2 cellular contexts compared by ENCODE assay signal in the genomic region with DNA sequence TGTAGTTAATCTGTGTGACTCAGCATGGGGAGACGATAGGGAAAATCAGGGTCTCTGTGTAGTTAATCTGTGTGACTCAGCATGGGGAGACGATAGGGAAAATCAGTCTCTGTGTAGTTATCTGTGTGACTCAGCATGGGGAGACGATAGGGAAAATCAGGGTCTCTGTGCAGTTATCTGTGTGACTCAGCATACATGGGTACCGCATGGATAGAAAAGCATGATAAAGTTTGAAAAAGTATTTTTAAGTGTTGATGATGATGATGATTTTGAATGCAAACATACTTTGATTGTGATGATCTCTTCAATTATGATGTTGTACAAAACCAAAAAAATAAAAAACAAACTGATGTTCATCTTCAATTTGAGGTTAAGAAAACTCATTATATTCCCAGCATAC.
TF ChIP-seq lines count a peak whose summit lies in the region.

No MANE protein-coding gene starts in this region.

TF ChIP-seq in IMR-90, 13 proteins besides CTCF, POLR2A, EP300 and RAD21:
- TF ChIP-seq NFE2L2 (IDR thresholded peaks at IDR 0.05; ENCODE audit: low read depth, low read length), result peak; percentile 52; the same call in 1 of the 2 replicates

TF ChIP-seq in SK-N-SH, 30 proteins besides CTCF, POLR2A, EP300 and RAD21:
- 0 out of 2 replicates have a peak, but pooled peaks have one; percentile 2 for TF ChIP-seq FOSL2 (IDR thresholded peaks at IDR 0.05; ENCODE audit: borderline replicate concordance, low read depth)
